In genomic region chr4:139416073-139416673, GRCh38 we compare ENCODE assay signal across 8 cellular contexts. TPM values are rescaled to one million over a fixed set of nuclear protein-coding genes. Genes with fewer than 3 reads are reported as not detected.
A peak's percentile ranks its signal among the peaks of the same experiment; 100 is the strongest.
DNase-seq lines count a peak whose midpoint lies in the region; ATAC-seq, FAIRE-seq and TF ChIP-seq lines count a peak whose summit lies in the region.

No MANE protein-coding gene starts in this region.

- no peaks in the 10 kb centered on the region for H3K27me3 ChIP-seq in DND-41 (ENCODE audit: insufficient read depth, low read length, poor library complexity)
- H3K27me3 ChIP-seq in K562 (ENCODE audit: control insufficient read depth in 2 of 2, insufficient read depth in 2 of 2, low read length in 2 of 2): no peaks in the 10 kb centered on the region
- H3K27me3 ChIP-seq in vagina: no peaks in the 10 kb centered on the region

- in situ Hi-C loops in K562 (cut with MboI): no loop called here

- H3K4me1 ChIP-seq in DND-41 (ENCODE audit: insufficient read depth, low read length) (peaks cover 9% of the 10 kb centered on the region), K562 (replicated peaks in 1 of 2; ENCODE audit: control insufficient read depth in 2 of 2, insufficient read depth in 2 of 2, low read length in 2 of 2) (no peaks in the 10 kb centered on the region), vagina (no peaks in the 10 kb centered on the region)

- intact Hi-C loops in K562 (cut with micrococcal nuclease) (loop anchor here (1.0 to 2.0 kb wide), 2 partner anchors 37 to 115 kb away; no protein-coding TSS in a partner anchor), left colon (cut with DNase I, micrococcal nuclease) (no loop called here), vagina (cut with DNase I) (no loop called here)

- H4K20me1 ChIP-seq in DND-41 (ENCODE audit: insufficient read depth, low read length): no peaks in the 10 kb centered on the region
- H4K20me1 ChIP-seq in K562 (replicated peaks; ENCODE audit: control insufficient read depth, insufficient read depth, low read length): no peaks in the 10 kb centered on the region

- CTCF ChIA-PET in K562 (lab: Yijun Ruan, JAX; ENCODE audit: low intra/inter-chr PET ratio): interaction anchor here (1.3 to 1.6 kb wide), 2 partner anchors 115 to 218 kb away, joined by 4 to 6 read pairs; no protein-coding TSS in a partner anchor

- 77% methylated on average over 2 of the region's 2 CpGs for WGBS in K562 (ENCODE audit: insufficient coverage, low coverage, missing lambda C conversion rate)

- H3K36me3 ChIP-seq in DND-41 (ENCODE audit: insufficient read depth, low read length): no peaks in the 10 kb centered on the region
- H3K36me3 ChIP-seq in K562 (ENCODE audit: control insufficient read depth, insufficient read depth, low read length): 0 out of 3 replicates have a peak, but pooled peaks cover 2% of the 10 kb centered on the region
- peaks cover 0 to 4% of the 10 kb centered on the region in 2 donors for H3K36me3 ChIP-seq in vagina

- H3K9me3 ChIP-seq in DND-41 (ENCODE audit: insufficient read depth, low read length, severe bottlenecking): peaks cover 3% of the 10 kb centered on the region
- H3K9me3 ChIP-seq in K562 (replicated peaks; ENCODE audit: control insufficient read depth, insufficient read depth, low read depth, low read length): no peaks in the 10 kb centered on the region
- peaks cover 4% of the 10 kb centered on the region for H3K9me3 ChIP-seq in vagina

- no peak overlapping the region for H3K4me3 ChIP-seq in DND-41 (ENCODE audit: low read depth in 1 of 2, low read length in 2 of 2)
- H3K4me3 ChIP-seq in K562: no peak overlapping the region
- H3K4me3 ChIP-seq in vagina: no peak overlapping the region

- TF ChIP-seq EP300 in K562 (IDR thresholded peaks at IDR 0.05; ENCODE audit: low read length): no peak

- H3K9ac ChIP-seq in DND-41 (ENCODE audit: low read depth, low read length): no peak overlapping the region
- no peak overlapping the region for H3K9ac ChIP-seq in K562 (ENCODE audit: insufficient read depth in 1 of 2, low read depth in 2 of 2, low read length in 2 of 2)

- H3K27ac ChIP-seq in DND-41 (ENCODE audit: low read length) (no peak overlapping the region), K562 (ENCODE audit: extremely low read depth, low read depth, low read length) (no peak overlapping the region), vagina (no peak overlapping the region)

- TF ChIP-seq POLR2A in K562 (conservative IDR thresholded peaks at IDR 0.05): no peak
- TF ChIP-seq POLR2A in vagina (IDR thresholded peaks at IDR 0.05): no peak

- H3K79me2 ChIP-seq in DND-41 (ENCODE audit: insufficient read depth, low read length) (no peaks in the 10 kb centered on the region), K562 (ENCODE audit: control insufficient read depth, insufficient read depth, low read length) (no peaks in the 10 kb centered on the region)

- TF ChIP-seq RAD21 in K562 (CRISPR knock-in tag; conservative IDR thresholded peaks at IDR 0.05 in 1 of 2, IDR thresholded peaks at IDR 0.05 in 1 of 2): peak in 1 of 2 experiments; percentile 67; a peak in 3 of 4 replicates

- DNase-seq in DND-41 (no peak), NAMALWA (ENCODE audit: low spot score) (peak; percentile 67), K562 (ENCODE audit: extremely low read depth in 1 of 4, low spot score in 3 of 4) (peak; percentile 31 to 72 (median 36)), left colon (no peak), vagina (ENCODE audit: extremely low spot score in 2 of 2) (no peak)
- no peak for DNase-seq in activated T-cell treated with anti-CD3 and anti-CD28 coated beads, Interleukin-2, amount 50 U/mL, for 1 hour

- FAIRE-seq in A204.1 (lab: Jason Lieb, UNC) (peak; percentile 96), K562 (lab: Jason Lieb, UNC) (peak; percentile 51)

- no peak overlapping the region for H3K4me2 ChIP-seq in DND-41 (ENCODE audit: insufficient read depth, low read length)
- no peak overlapping the region for H3K4me2 ChIP-seq in K562 (ENCODE audit: insufficient read depth, low read length)

- H3K9me1 ChIP-seq in K562 (ENCODE audit: control insufficient read depth, insufficient read depth, low read length): no peaks in the 10 kb centered on the region

- peak; percentile 65 for ATAC-seq in DND-41 (ENCODE audit: insufficient read depth, low read depth)
- ATAC-seq in K562: peak; percentile 79
- ATAC-seq in left colon: peak; percentile 36
- no peak for ATAC-seq in HG02623 (IDR thresholded peaks at IDR 0.05; ENCODE audit: unreplicated experiment)

- no TSS peak for BruUV-seq in K562 (replicated peaks; lab: Mats Ljungman, UMichigan)

- POLR2A ChIA-PET in K562 (lab: Yijun Ruan, JAX): no interaction called here

- TF ChIP-seq CTCF in DND-41 (IDR thresholded peaks at IDR 0.05; ENCODE audit: borderline replicate concordance, extremely low read depth, low read length, poor library complexity, severe bottlenecking) (peak; percentile 68), K562 (IDR thresholded peaks at IDR 0.05 in 2 of 3, conservative IDR thresholded peaks at IDR 0.05 in 1 of 3; ENCODE audit: insufficient read depth in 2 of 3, low read depth in 1 of 3, low read length in 3 of 3) (peak; percentile 49 to 70 (median 57); a peak in 5 of 6 replicates), vagina (IDR thresholded peaks at IDR 0.05) (peak; percentile 15 to 53 (median 25))

- H2AFZ ChIP-seq in DND-41 (ENCODE audit: low read depth, low read length): no peak overlapping the region
- H2AFZ ChIP-seq in K562 (ENCODE audit: low read depth, low read length): no peak overlapping the region

TF ChIP-seq in K562, 482 proteins besides CTCF, POLR2A, EP300 and RAD21:
- TF ChIP-seq KDM5B (IDR thresholded peaks at IDR 0.05; ENCODE audit: insufficient replicate concordance, low read depth, low read length) (no peak), CHCHD3 (CRISPR knock-in tag; IDR thresholded peaks at IDR 0.05) (no peak), CXXC5 (CRISPR knock-in tag; IDR thresholded peaks at IDR 0.05) (no peak), SMC3 (conservative IDR thresholded peaks at IDR 0.05; ENCODE audit: insufficient read depth, low read depth, low read length) (peak; percentile 47; the same call in 1 of the 2 replicates)

RNA-seq across cellular contexts. Expression of gene RAB33B, which starts 37.7 kb away (rescaled TPM):
- total RNA-seq in K562 (2011; cell fraction: chromatin; rRNA removed; ENCODE audit: low replicate concordance): 4.0 and 4.8 TPM in 2 replicates
- total RNA-seq in K562 (2011; cell fraction: nucleolus; rRNA removed): 3.7 TPM in 2 replicates
- 3.2 and 7.4 TPM in 2 replicates for total RNA-seq in K562 (2011; cell fraction: nucleoplasm; rRNA removed)
- total RNA-seq in K562 (2014; rRNA removed) (2.3 and 3.0 TPM in 2 replicates), K562 (2014; rRNA removed; fragmentation: Illumina TruSeq; extraction: Trizol) (3.7 and 3.9 TPM in 2 replicates), K562 (2015; rRNA removed; fragmentation: Illumina TruSeq; extraction: Trizol) (2.6 and 3.5 TPM in 2 replicates), K562 (2021) (2.6 and 2.7 TPM in 2 replicates), left colon (1 to 10 TPM; 4.1 to 5.2 TPM), vagina (10.1 TPM)
- polyA plus RNA-seq in K562 (2011; rRNA removed) (3.7 and 4.0 TPM in 2 replicates), K562 (2014; fragmentation: Illumina TruSeq; extraction: Trizol) (2.6 and 3.5 TPM in 2 replicates), K562 (2014; fragmentation: Nextera tagmentation; extraction: Ambion mirVana) (1 to 10 TPM; 1.8 to 3.3 TPM), K562 (2014; rRNA removed) (1.7 and 2.6 TPM in 2 replicates)
- 1.1 and 3.1 TPM in 2 replicates for polyA plus RNA-seq in K562 (2011; cell fraction: cytosol; rRNA removed)
- 1.8 and 2.5 TPM in 2 replicates for polyA plus RNA-seq in K562 (2011; cell fraction: nucleus; rRNA removed)
- polyA plus RNA-seq in K562 (2012): 1.8 and 2.9 TPM in 2 replicates
- polyA minus RNA-seq in K562 (2011; rRNA and poly(A)+ RNA removed): 5.1 and 6.8 TPM in 2 replicates
- 2.4 and 3.0 TPM in 2 replicates for polyA minus RNA-seq in K562 (2011; cell fraction: cytosol; rRNA and poly(A)+ RNA removed)
- polyA minus RNA-seq in K562 (2011; cell fraction: nucleus; rRNA and poly(A)+ RNA removed): 1.1 and 2.9 TPM in 2 replicates

Comparison
In these comparisons a context has a peak if more than half of its experiments do, and no peak if none do; other contexts are left out.
1. DNase-seq: peak in NAMALWA (single experiment) and K562 (4 of 4); none in DND-41 (single experiment), left colon (0 of 2), vagina (0 of 2) and activated T-cell treated with anti-CD3 and anti-CD28 coated beads, Interleukin-2, amount 50 U/mL, for 1 hour (single experiment).
2. Peak in every context shown above with its lines, with median percentiles within 50 percentile points of each other: CTCF ChIP-seq.